ENCODE assay signal across 10 cellular contexts in genomic region chr17:48554412-48555090, GRCh38. TPM values are rescaled to one million over a fixed set of nuclear protein-coding genes. Genes with fewer than 3 reads are reported as not detected.
DNase-seq lines count a peak whose midpoint lies in the region; ATAC-seq and TF ChIP-seq lines count a peak whose summit lies in the region.
"Had no signal": no experiment of that assay in that cellular context is flagged by ENCODE, and none has a peak within 500 bp of the region (broad histone marks: within the 10 kb centered on the region; RNA-seq: fewer than 3 reads in every experiment).

No MANE protein-coding gene starts in this region.

- in situ Hi-C loops in ACHN (cut with HindIII; ENCODE audit: low pct_ligation_motif_present, low pct_unique_long_range_greater_than_20kb, low sequenced_read_pairs), result no loop called here
- in situ Hi-C loops in GM13976 (cut with MboI; ENCODE audit: low sequenced_read_pairs, unreplicated experiment), result no loop called here

- H3K9me3 Mint-ChIP-seq in endothelial cell (ENCODE audit: unreplicated experiment), result no peaks in the 10 kb centered on the region

- H3K4me3 ChIP-seq in muscle layer of duodenum (ENCODE audit: low read depth in 1 of 2, low read length in 2 of 2), result peak overlapping the region; percentile 48 to 63

- TF ChIP-seq CTCF in endothelial cell (IDR thresholded peaks at IDR 0.05; ENCODE audit: unreplicated experiment), result no peak
- TF ChIP-seq CTCF in GM13976 (IDR thresholded peaks at IDR 0.05; ENCODE audit: borderline replicate concordance, control extremely low read depth, extremely low read depth, insufficient read depth, missing control alignments), result no peak

- H3K4me1 Mint-ChIP-seq in endothelial cell (ENCODE audit: unreplicated experiment), result peaks cover 51% of the 10 kb centered on the region

- no peak overlapping the region for H3K27ac Mint-ChIP-seq in endothelial cell (ENCODE audit: unreplicated experiment)

- peaks cover 4% of the 10 kb centered on the region for H3K27me3 ChIP-seq in muscle layer of duodenum (ENCODE audit: low read depth, low read length)

- ATAC-seq in GM21360 (IDR thresholded peaks at IDR 0.05; ENCODE audit: unreplicated experiment), result no peak

- no peaks in the 10 kb centered on the region for H3K36me3 ChIP-seq in muscle layer of duodenum (ENCODE audit: control insufficient read depth in 1 of 2, insufficient read depth in 2 of 2, low read length in 2 of 2)

- intact Hi-C loops in posterior cingulate gyrus (cut with DNase I), result no loop called here

- peaks cover 27% of the 10 kb centered on the region for H3K36me3 Mint-ChIP-seq in endothelial cell (ENCODE audit: low read depth, unreplicated experiment)

- peak overlapping the region; percentile 59 for H3K4me3 Mint-ChIP-seq in endothelial cell (ENCODE audit: unreplicated experiment)

- peak; percentile 39 for DNase-seq in ACHN
- DNase-seq in NCI-H69 (lab: John Stamatoyannopoulos, UW), result peak; percentile 76
- no peak for DNase-seq in endothelial cell (ENCODE audit: low spot score)
- DNase-seq in GM13976 (ENCODE audit: low spot score), result no peak
- no peak for DNase-seq in GM19240 (ENCODE audit: insufficient read length, low spot score)
- no peak for DNase-seq in posterior cingulate gyrus
- DNase-seq: Kasumi-1 had no signal

- H3K27ac ChIP-seq in muscle layer of duodenum (ENCODE audit: low read length), result peak overlapping the region; percentile 88

- H3K9me3 ChIP-seq in muscle layer of duodenum (ENCODE audit: control insufficient read depth in 1 of 2, low read length in 2 of 2), result no peaks in the 10 kb centered on the region

- H3K27me3 Mint-ChIP-seq in endothelial cell (ENCODE audit: unreplicated experiment), result peaks cover 30% of the 10 kb centered on the region

- H3K4me1 ChIP-seq in muscle layer of duodenum (ENCODE audit: control insufficient read depth in 1 of 2, insufficient read depth in 2 of 2, low read length in 2 of 2), result peaks cover 16 to 64% of the 10 kb centered on the region in 2 donors

RNA-seq across cellular contexts. Expression of gene HOXB2, which starts 9.6 kb away (rescaled TPM):
- total RNA-seq in endothelial cell (ENCODE audit: unreplicated experiment), result 5.6 TPM

RNA-seq across cellular contexts. Expression of gene HOXB4, which starts 23.6 kb away (rescaled TPM):
- 6.5 TPM for total RNA-seq in endothelial cell (ENCODE audit: unreplicated experiment)

RNA-seq across cellular contexts. Expression of gene HOXB1, which starts 23.7 kb away (rescaled TPM):
- not detected for total RNA-seq in endothelial cell (ENCODE audit: unreplicated experiment)
- total RNA-seq: renal cortical epithelial cell had no signal

RNA-seq across cellular contexts. Expression of gene HOXB3, which starts 35.5 kb away (rescaled TPM):
- 17.7 TPM for total RNA-seq in endothelial cell (ENCODE audit: unreplicated experiment)

RNA-seq across cellular contexts. Expression of gene HOXB5, which starts 39.0 kb away (rescaled TPM):
- 0.59 TPM for total RNA-seq in endothelial cell (ENCODE audit: unreplicated experiment)

Comparison
In these comparisons a context has a peak if more than half of its experiments do, and no peak if none do; other contexts are left out.
1. DNase-seq: peak in ACHN (single experiment) and NCI-H69 (single experiment); none in endothelial cell (single experiment), GM13976 (single experiment), GM19240 (single experiment) and posterior cingulate gyrus (0 of 10).